ENCODE assay signal across 21 cellular contexts in genomic region chr10:1130995-1131790, GRCh38.
DNase-seq lines count a peak whose midpoint lies in the region; ATAC-seq and TF ChIP-seq lines count a peak whose summit lies in the region.
"Had no signal": no experiment of that assay in that cellular context is flagged by ENCODE, and none has a peak within 500 bp of the region (broad histone marks: within the 10 kb centered on the region; RNA-seq: fewer than 3 reads in every experiment).

No MANE protein-coding gene starts in this region.

- POLR2A ChIA-PET in activated CD8-positive, alpha-beta T cell treated with anti-CD3 and anti-CD28 coated beads, Interleukin-2, amount 10 ng/mL, durations not matched to agents 7 days and 5 days (lab: Charles Lee) = interaction anchor here (0.6 kb wide), 1 partner anchor 19 kb away, joined by 3 read pairs; no protein-coding TSS in a partner anchor
- POLR2A ChIA-PET in activated CD8-positive, alpha-beta T cell treated with anti-CD3 and anti-CD28 coated beads for 36 hours (lab: Charles Lee) = no interaction called here
- POLR2A ChIA-PET in HEK293 (lab: Yijun Ruan, JAX) = no interaction called here

- peaks cover 56% of the 10 kb centered on the region for H3K36me3 Mint-ChIP-seq in activated CD8-positive, alpha-beta T cell treated with anti-CD3 and anti-CD28 coated beads, Interleukin-2, amount 10 ng/mL, durations not matched to agents 7 days and 5 days (ENCODE audit: low read depth)
- H3K36me3 Mint-ChIP-seq in activated CD8-positive, alpha-beta T cell treated with anti-CD3 and anti-CD28 coated beads for 36 hours (ENCODE audit: low read depth) = peaks cover 42% of the 10 kb centered on the region
- H3K36me3 Mint-ChIP-seq in endothelial cell (ENCODE audit: low read depth, unreplicated experiment) = peaks cover 39% of the 10 kb centered on the region
- peaks cover 37% of the 10 kb centered on the region for H3K36me3 Mint-ChIP-seq in T-helper 2 cell treated with Interferon-gamma antibody and Interleukin-4, amounts not matched to agents 5 μg/mL and 100 μg/mL, for 36 hours (ENCODE audit: low read depth)

- peaks cover 4% of the 10 kb centered on the region for H3K27me3 Mint-ChIP-seq in activated CD8-positive, alpha-beta T cell treated with anti-CD3 and anti-CD28 coated beads, Interleukin-2, amount 10 ng/mL, durations not matched to agents 7 days and 5 days (ENCODE audit: low read depth)
- H3K27me3 Mint-ChIP-seq in activated CD8-positive, alpha-beta T cell treated with anti-CD3 and anti-CD28 coated beads for 36 hours = no peaks in the 10 kb centered on the region
- no peaks in the 10 kb centered on the region for H3K27me3 Mint-ChIP-seq in endothelial cell (ENCODE audit: unreplicated experiment)
- H3K27me3 Mint-ChIP-seq in T-helper 2 cell treated with Interferon-gamma antibody and Interleukin-4, amounts not matched to agents 5 μg/mL and 100 μg/mL, for 36 hours (ENCODE audit: low read depth) = no peaks in the 10 kb centered on the region
- H3K27me3 Mint-ChIP-seq: B cell had no signal

- TF ChIP-seq CTCF in activated CD8-positive, alpha-beta T cell treated with anti-CD3 and anti-CD28 coated beads for 36 hours (IDR thresholded peaks at IDR 0.05) = no peak
- TF ChIP-seq CTCF in HEK293 (tag by site-specific recombination; IDR thresholded peaks at IDR 0.05) (no peak), endothelial cell (IDR thresholded peaks at IDR 0.05; ENCODE audit: unreplicated experiment) (no peak), vagina (IDR thresholded peaks at IDR 0.05) (no peak)

- peaks cover 28% of the 10 kb centered on the region for H3K4me1 Mint-ChIP-seq in activated CD8-positive, alpha-beta T cell treated with anti-CD3 and anti-CD28 coated beads, Interleukin-2, amount 10 ng/mL, durations not matched to agents 7 days and 5 days (ENCODE audit: low read depth)
- peaks cover 12% of the 10 kb centered on the region for H3K4me1 Mint-ChIP-seq in activated CD8-positive, alpha-beta T cell treated with anti-CD3 and anti-CD28 coated beads for 36 hours (ENCODE audit: low read depth)
- no peaks in the 10 kb centered on the region for H3K4me1 Mint-ChIP-seq in endothelial cell (ENCODE audit: unreplicated experiment)
- peaks cover 7% of the 10 kb centered on the region for H3K4me1 Mint-ChIP-seq in T-helper 2 cell treated with Interferon-gamma antibody and Interleukin-4, amounts not matched to agents 5 μg/mL and 100 μg/mL, for 36 hours (ENCODE audit: low read depth)
- H3K4me1 Mint-ChIP-seq: B cell, CD14-positive monocyte had no signal

- TF ChIP-seq POLR2A in vagina (IDR thresholded peaks at IDR 0.05) = no peak

- no peak overlapping the region for H3K27ac Mint-ChIP-seq in activated CD8-positive, alpha-beta T cell treated with anti-CD3 and anti-CD28 coated beads, Interleukin-2, amount 10 ng/mL, durations not matched to agents 7 days and 5 days
- no peak overlapping the region for H3K27ac Mint-ChIP-seq in activated CD8-positive, alpha-beta T cell treated with anti-CD3 and anti-CD28 coated beads for 36 hours
- H3K27ac Mint-ChIP-seq in endothelial cell (ENCODE audit: unreplicated experiment) = no peak overlapping the region
- no peak overlapping the region for H3K27ac Mint-ChIP-seq in T-helper 2 cell treated with Interferon-gamma antibody and Interleukin-4, amounts not matched to agents 5 μg/mL and 100 μg/mL, for 36 hours
- H3K27ac Mint-ChIP-seq: B cell had no signal

- no peak overlapping the region for H3K27ac ChIP-seq in HEK293 (ENCODE audit: extremely low read depth, low read depth, low read length)
- H3K27ac ChIP-seq in vagina = no peak overlapping the region
- H3K27ac ChIP-seq: A549 had no signal

- CTCF ChIA-PET in activated CD8-positive, alpha-beta T cell treated with anti-CD3 and anti-CD28 coated beads, Interleukin-2, amount 10 ng/mL, durations not matched to agents 7 days and 5 days (lab: Charles Lee) = interaction anchor here (1.1 kb wide), 1 partner anchor 20 kb away, joined by 3 read pairs; no protein-coding TSS in a partner anchor
- CTCF ChIA-PET in activated CD8-positive, alpha-beta T cell treated with anti-CD3 and anti-CD28 coated beads for 36 hours (lab: Charles Lee) = interaction anchor here (0.9 to 1.0 kb wide), 2 partner anchors 21 to 255 kb away, joined by 3 read pairs; no protein-coding TSS in a partner anchor
- CTCF ChIA-PET in HEK293 (lab: Yijun Ruan, JAX) = no interaction called here

- H3K36me3 ChIP-seq in HEK293 (ENCODE audit: control insufficient read depth in 2 of 2, insufficient read depth in 1 of 2, low read length in 2 of 2) (peaks cover 0 to 47% of the 10 kb centered on the region in 2 experiments; a peak in 1 of 3 replicates), vagina (peaks cover 0 to 33% of the 10 kb centered on the region in 2 donors)

- H3K27me3 ChIP-seq in vagina = no peaks in the 10 kb centered on the region

- no peak for ATAC-seq in activated CD8-positive, alpha-beta T cell treated with anti-CD3 and anti-CD28 coated beads, Interleukin-2, amount 10 ng/mL, durations not matched to agents 7 days and 5 days
- no peak for ATAC-seq in activated CD8-positive, alpha-beta T cell treated with anti-CD3 and anti-CD28 coated beads for 36 hours
- ATAC-seq: A549, Panc1 had no signal

- intact Hi-C loops in activated CD8-positive, alpha-beta T cell treated with anti-CD3 and anti-CD28 coated beads for 36 hours (cut with micrococcal nuclease) = no loop called here
- intact Hi-C loops in vagina (cut with DNase I) = no loop called here

- DNase-seq in activated CD8-positive, alpha-beta T cell treated with anti-CD3 and anti-CD28 coated beads, Interleukin-2, amount 10 ng/mL, durations not matched to agents 7 days and 5 days = peak; percentile 3
- no peak for DNase-seq in activated CD8-positive, alpha-beta T cell treated with anti-CD3 and anti-CD28 coated beads for 36 hours
- no peak for DNase-seq in endothelial cell (ENCODE audit: low spot score)
- DNase-seq in vagina (ENCODE audit: extremely low spot score in 2 of 2) = peak; percentile 60 to 72
- no peak for DNase-seq in T-helper 2 cell treated with Interferon-gamma antibody and Interleukin-4, amounts not matched to agents 5 μg/mL and 100 μg/mL, for 36 hours (ENCODE audit: low spot score)
- DNase-seq in T-helper 9 cell = no peak
- DNase-seq: DMS79, GOT3, MM.1S, NCI-H1092 treated with DMSO at 0.1 percent for 48 hours, NCI-H1436 treated with DMSO at 0.1 percent for 48 hours, NCI-H2029 treated with DMSO at 0.1 percent for 48 hours, NCI-H524 treated with DMSO at 0.1 percent for 48 hours, NCI-H82, SIG-M5, SK-N-SH had no signal

- H3K9me3 Mint-ChIP-seq in activated CD8-positive, alpha-beta T cell treated with anti-CD3 and anti-CD28 coated beads, Interleukin-2, amount 10 ng/mL, durations not matched to agents 7 days and 5 days (ENCODE audit: insufficient read depth) = no peaks in the 10 kb centered on the region
- no peaks in the 10 kb centered on the region for H3K9me3 Mint-ChIP-seq in activated CD8-positive, alpha-beta T cell treated with anti-CD3 and anti-CD28 coated beads for 36 hours
- H3K9me3 Mint-ChIP-seq in endothelial cell (ENCODE audit: unreplicated experiment) = no peaks in the 10 kb centered on the region
- no peaks in the 10 kb centered on the region for H3K9me3 Mint-ChIP-seq in T-helper 2 cell treated with Interferon-gamma antibody and Interleukin-4, amounts not matched to agents 5 μg/mL and 100 μg/mL, for 36 hours

- no peaks in the 10 kb centered on the region for H3K9me3 ChIP-seq in HEK293 (ENCODE audit: control insufficient read depth, insufficient read depth, low read depth, low read length)
- H3K9me3 ChIP-seq in vagina = no peaks in the 10 kb centered on the region
- H3K9me3 ChIP-seq: A549, SK-N-SH had no signal

- H3K4me3 ChIP-seq in HEK293 (ENCODE audit: low read depth, low read length) = no peak overlapping the region
- H3K4me3 ChIP-seq in vagina = no peak overlapping the region
- H3K4me3 ChIP-seq: A549 had no signal

- H3K4me1 ChIP-seq in HEK293 (ENCODE audit: control insufficient read depth, insufficient read depth, low read length) = no peaks in the 10 kb centered on the region
- no peaks in the 10 kb centered on the region for H3K4me1 ChIP-seq in vagina
- H3K4me1 ChIP-seq: A549 had no signal

- H3K4me3 Mint-ChIP-seq in activated CD8-positive, alpha-beta T cell treated with anti-CD3 and anti-CD28 coated beads, Interleukin-2, amount 10 ng/mL, durations not matched to agents 7 days and 5 days = no peak overlapping the region
- no peak overlapping the region for H3K4me3 Mint-ChIP-seq in activated CD8-positive, alpha-beta T cell treated with anti-CD3 and anti-CD28 coated beads for 36 hours
- H3K4me3 Mint-ChIP-seq in endothelial cell (ENCODE audit: unreplicated experiment) = peak overlapping the region; percentile 42
- no peak overlapping the region for H3K4me3 Mint-ChIP-seq in T-helper 2 cell treated with Interferon-gamma antibody and Interleukin-4, amounts not matched to agents 5 μg/mL and 100 μg/mL, for 36 hours
- H3K4me3 Mint-ChIP-seq: B cell, CD14-positive monocyte had no signal

TF ChIP-seq in HEK293, 187 proteins besides CTCF, POLR2A, EP300 and RAD21:
- TF ChIP-seq ZSCAN4 (tag by site-specific recombination; IDR thresholded peaks at IDR 0.05) = 0 out of 2 replicates have a peak, but pooled peaks have one; percentile 26
- no peak for TF ChIP-seq ZNF658 (tag by site-specific recombination; IDR thresholded peaks at IDR 0.05)

Comparison
In these comparisons a context has a peak if more than half of its experiments do, and no peak if none do; other contexts are left out.
1. DNase-seq: peak in activated CD8-positive, alpha-beta T cell treated with anti-CD3 and anti-CD28 coated beads, Interleukin-2, amount 10 ng/mL, durations not matched to agents 7 days and 5 days (single experiment) and vagina (2 of 2); none in activated CD8-positive, alpha-beta T cell treated with anti-CD3 and anti-CD28 coated beads for 36 hours (single experiment), endothelial cell (single experiment), T-helper 2 cell treated with Interferon-gamma antibody and Interleukin-4, amounts not matched to agents 5 μg/mL and 100 μg/mL, for 36 hours (single experiment) and T-helper 9 cell (single experiment).